Comparison of ENCODE assay signal across 18 cellular contexts in genomic region chr19:40677156-40677555, GRCh38. TPM values are rescaled to one million over a fixed set of nuclear protein-coding genes. Genes with fewer than 3 reads are reported as not detected.
DNase-seq lines count a peak whose midpoint lies in the region; ATAC-seq and TF ChIP-seq lines count a peak whose summit lies in the region.
"Had no signal": no experiment of that assay in that cellular context is flagged by ENCODE, and none has a peak within 500 bp of the region (broad histone marks: within the 10 kb centered on the region; RNA-seq: fewer than 3 reads in every experiment).

No MANE protein-coding gene starts in this region.

- intact Hi-C loops in IMR-90 (cut with micrococcal nuclease) (no loop called here), sciatic nerve (cut with DNase I) (no loop called here), left ventricle myocardium superior (cut with micrococcal nuclease) (no loop called here)

- no peak overlapping the region for H3K23ac ChIP-seq in IMR-90 (ENCODE audit: low read depth, low read length)
- no peak overlapping the region for H3K23ac ChIP-seq in mesenchymal stem cell (ENCODE audit: low read length in 2 of 2)

- H4K91ac ChIP-seq in IMR-90 (ENCODE audit: insufficient read depth, low read depth, low read length) (no peak overlapping the region), mesenchymal stem cell (ENCODE audit: low read length) (no peak overlapping the region)

- H2AFZ ChIP-seq in IMR-90 (replicated peaks; ENCODE audit: low read length, poor library complexity) (no peak overlapping the region), mesenchymal stem cell (ENCODE audit: low read depth, low read length) (no peak overlapping the region), osteoblast (ENCODE audit: low read length) (no peak overlapping the region)

- H2BK5ac ChIP-seq in IMR-90 (ENCODE audit: low read depth, low read length, poor library complexity, severe bottlenecking): no peak overlapping the region
- no peak overlapping the region for H2BK5ac ChIP-seq in mesenchymal stem cell (ENCODE audit: low read depth, low read length, poor library complexity, severe bottlenecking)

- H4K8ac ChIP-seq in IMR-90 (ENCODE audit: low read depth in 2 of 2, low read length in 2 of 2) (no peak overlapping the region), mesenchymal stem cell (ENCODE audit: low read length) (peak overlapping the region; percentile 22)

- no peak overlapping the region for H3K9ac ChIP-seq in IMR-90 (ENCODE audit: low read depth, low read length)
- H3K9ac ChIP-seq in mesenchymal stem cell (ENCODE audit: low read length): no peak overlapping the region
- H3K9ac ChIP-seq: BLaER1 treated with 17β-estradiol and CSF1 and Interleukin-3, amounts not matched to agents 10 nM and 100 nM had no signal

- H3K36me3 ChIP-seq in IMR-90 (ENCODE audit: control insufficient read depth, insufficient read depth, low read length): peaks cover 76% of the 10 kb centered on the region
- peaks cover 81 to 93% of the 10 kb centered on the region in 2 experiments for H3K36me3 ChIP-seq in mesenchymal stem cell (ENCODE audit: control insufficient read depth in 1 of 2, insufficient read depth in 2 of 2, low read depth in 1 of 2, low read length in 2 of 2)
- H3K36me3 ChIP-seq in osteoblast (ENCODE audit: insufficient read depth, low read length): peaks cover 92% of the 10 kb centered on the region

- H3K27me3 ChIP-seq in IMR-90 (ENCODE audit: control insufficient read depth, insufficient read depth, low read length): no peaks in the 10 kb centered on the region
- no peaks in the 10 kb centered on the region for H3K27me3 ChIP-seq in mesenchymal stem cell (ENCODE audit: control insufficient read depth in 1 of 2, insufficient read depth in 1 of 2, low read length in 2 of 2)
- no peaks in the 10 kb centered on the region for H3K27me3 ChIP-seq in osteoblast (ENCODE audit: insufficient read depth, low read length)
- H3K27me3 ChIP-seq: BLaER1 treated with 17β-estradiol and CSF1 and Interleukin-3, amounts not matched to agents 10 nM and 100 nM had no signal

- H3K79me2 ChIP-seq in osteoblast (ENCODE audit: insufficient read depth, low read length): no peaks in the 10 kb centered on the region

- peaks cover 8% of the 10 kb centered on the region for H3K9me1 ChIP-seq in IMR-90 (ENCODE audit: insufficient read depth, low read length)

- H2BK120ac ChIP-seq in IMR-90 (ENCODE audit: low read depth, low read length) (no peak overlapping the region), mesenchymal stem cell (ENCODE audit: low read depth, low read length) (no peak overlapping the region)

- H4K20me1 ChIP-seq in IMR-90 (ENCODE audit: insufficient read depth, low read length) (peaks cover 8% of the 10 kb centered on the region; the same call in 1 of the 2 replicates), osteoblast (ENCODE audit: insufficient read depth, low read length) (peaks cover 15% of the 10 kb centered on the region)

- no TSS peak for BruUV-seq in IMR-90 (replicated peaks; lab: Mats Ljungman, UMichigan)

- ATAC-seq in IMR-90 (ENCODE audit: low read depth) (no peak), sciatic nerve (no peak), left ventricle myocardium superior (no peak)
- ATAC-seq: A549; CD8-positive, alpha-beta T cell had no signal

- H3K18ac ChIP-seq in IMR-90 (ENCODE audit: low read depth, low read length): no peak overlapping the region
- no peak overlapping the region for H3K18ac ChIP-seq in mesenchymal stem cell (ENCODE audit: low read depth in 1 of 2, low read length in 2 of 2)

- dilution Hi-C loops in IMR-90 (cut with HindIII; ENCODE audit: low sequenced_read_pairs, unreplicated experiment): no loop called here

- peak overlapping the region; percentile 55 for H2AK9ac ChIP-seq in IMR-90 (replicated peaks; ENCODE audit: low read depth, low read length, poor library complexity)

- no peak for DNase-seq in IMR-90
- DNase-seq in islet precursor cell: peak; percentile 46
- no peak for DNase-seq in mesenchymal stem cell
- DNase-seq in osteoblast (ENCODE audit: insufficient read length, low spot score, missing footprints): peak; percentile 41
- DNase-seq in hypothalamus (lab: John Stamatoyannopoulos, UW): no peak
- no peak for DNase-seq in stimulated activated CD4-positive, alpha-beta T cell treated with anti-CD3 and anti-CD28 coated beads, Interleukin-12 subunit alpha, Interleukin-12 subunit beta, amount 100 ng/mL, for 4 hours
- DNase-seq in sciatic nerve (ENCODE audit: low spot score): no peak
- DNase-seq in left ventricle myocardium superior: no peak
- DNase-seq: AML-193; Caco-2; Calu3; CD4-positive, alpha-beta T cell; CD8-positive, alpha-beta T cell; DMS79 treated with DMSO at 0.1 percent for 48 hours; GF-D8 had no signal

- TF ChIP-seq POLR2A in IMR-90 (IDR thresholded peaks at IDR 0.05; ENCODE audit: low read depth, low read length): no peak

- no peak overlapping the region for H2AK5ac ChIP-seq in IMR-90 (ENCODE audit: low read depth, low read length)
- no peak overlapping the region for H2AK5ac ChIP-seq in mesenchymal stem cell (ENCODE audit: low read length, severe bottlenecking)

- H4K5ac ChIP-seq in IMR-90 (ENCODE audit: low read depth, low read length): no peak overlapping the region

- H3K4ac ChIP-seq in IMR-90 (ENCODE audit: low read depth, low read length) (no peak overlapping the region), mesenchymal stem cell (ENCODE audit: low read depth in 1 of 2, low read length in 2 of 2) (no peak overlapping the region)

- H3K27ac ChIP-seq in IMR-90 (ENCODE audit: insufficient read depth, low read length) (no peak overlapping the region), mesenchymal stem cell (ENCODE audit: low read length, poor library complexity, severe bottlenecking) (no peak overlapping the region), osteoblast (ENCODE audit: low read depth, low read length) (no peak overlapping the region)
- H3K27ac ChIP-seq: A549; BLaER1 treated with 17β-estradiol and CSF1 and Interleukin-3, amounts not matched to agents 10 nM and 100 nM; C4-2B had no signal

- TF ChIP-seq RAD21 in IMR-90 (IDR thresholded peaks at IDR 0.05; ENCODE audit: low read length): no peak

- peaks cover 6 to 18% of the 10 kb centered on the region in 2 experiments for H3K79me1 ChIP-seq in IMR-90 (ENCODE audit: low read depth in 1 of 2, low read length in 2 of 2)
- peaks cover 4% of the 10 kb centered on the region for H3K79me1 ChIP-seq in mesenchymal stem cell (replicated peaks; ENCODE audit: low read length, poor library complexity, severe bottlenecking)

- TF ChIP-seq CTCF in IMR-90 (conservative IDR thresholded peaks at IDR 0.05; ENCODE audit: low read depth, low read length) (no peak), osteoblast (IDR thresholded peaks at IDR 0.05; ENCODE audit: extremely low read depth, low read depth, low read length) (no peak)

- no peaks in the 10 kb centered on the region for H3K4me1 ChIP-seq in IMR-90 (ENCODE audit: control insufficient read depth, insufficient read depth, low read length)
- H3K4me1 ChIP-seq in mesenchymal stem cell (ENCODE audit: control insufficient read depth, insufficient read depth, low read depth, low read length): peaks cover 7% of the 10 kb centered on the region
- no peaks in the 10 kb centered on the region for H3K4me1 ChIP-seq in osteoblast (ENCODE audit: insufficient read depth, low read length)
- H3K4me1 ChIP-seq: A549; BLaER1 treated with 17β-estradiol and CSF1 and Interleukin-3, amounts not matched to agents 10 nM and 100 nM; Caco-2 had no signal

- no peak overlapping the region for H3K4me2 ChIP-seq in IMR-90 (ENCODE audit: low read depth, low read length)
- no peak overlapping the region for H3K4me2 ChIP-seq in mesenchymal stem cell (ENCODE audit: low read length, poor library complexity, severe bottlenecking)
- no peak overlapping the region for H3K4me2 ChIP-seq in osteoblast (ENCODE audit: insufficient read depth, low read length)
- H3K4me2 ChIP-seq: A549; BLaER1 treated with 17β-estradiol and CSF1 and Interleukin-3, amounts not matched to agents 10 nM and 100 nM had no signal

- H3K14ac ChIP-seq in IMR-90 (replicated peaks; ENCODE audit: low read depth, low read length): no peak overlapping the region
- no peak overlapping the region for H3K14ac ChIP-seq in mesenchymal stem cell (ENCODE audit: low read length in 2 of 2)

- no peak overlapping the region for H2BK12ac ChIP-seq in mesenchymal stem cell (ENCODE audit: low read length in 2 of 2)

- CTCF ChIA-PET in IMR-90 (lab: Yijun Ruan, JAX): no interaction called here

- H3K4me3 ChIP-seq in IMR-90 (ENCODE audit: insufficient read depth, low read depth, low read length): no peak overlapping the region
- no peak overlapping the region for H3K4me3 ChIP-seq in mesenchymal stem cell (ENCODE audit: insufficient read depth in 1 of 2, low read depth in 1 of 2, low read length in 2 of 2)
- H3K4me3 ChIP-seq in osteoblast (ENCODE audit: insufficient read depth, low read length): no peak overlapping the region
- H3K4me3 ChIP-seq: A549; BLaER1 treated with 17β-estradiol and CSF1 and Interleukin-3, amounts not matched to agents 10 nM and 100 nM had no signal

- POLR2A ChIA-PET in IMR-90 (lab: Charles Lee; ENCODE audit: unreplicated experiment): no interaction called here

- no peak overlapping the region for H2BK20ac ChIP-seq in IMR-90 (ENCODE audit: low read depth, low read length)

- H3K9me3 ChIP-seq in IMR-90 (ENCODE audit: control insufficient read depth, insufficient read depth, low read length) (no peaks in the 10 kb centered on the region), mesenchymal stem cell (ENCODE audit: control insufficient read depth, low read length) (no peaks in the 10 kb centered on the region), osteoblast (ENCODE audit: low read depth, low read length) (no peaks in the 10 kb centered on the region)
- H3K9me3 ChIP-seq: A549; BLaER1 treated with 17β-estradiol and CSF1 and Interleukin-3, amounts not matched to agents 10 nM and 100 nM; Caco-2 had no signal

- H2BK15ac ChIP-seq in IMR-90 (ENCODE audit: low read depth, low read length) (no peak overlapping the region), mesenchymal stem cell (ENCODE audit: low read depth, poor library complexity, severe bottlenecking) (no peak overlapping the region)

- in situ Hi-C loops in IMR-90 (cut with MboI; ENCODE audit: low sequenced_read_pairs): no loop called here

- H3K56ac ChIP-seq in IMR-90 (ENCODE audit: extremely low read depth, insufficient read depth, low read length): no peak overlapping the region

- 94% methylated on average over 6 of the region's 23 CpGs; no CpG with 5 or more reads in 1 of the 2 experiments for WGBS in IMR-90 (ENCODE audit: extremely low coverage in 2 of 2, insufficient read length in 1 of 2), 2 experiments
- WGBS in mesenchymal stem cell: 97% methylated on average over 23 of the region's 23 CpGs

RNA-seq across cellular contexts. Expression of gene NUMBL, which starts 13.3 kb away (rescaled TPM):
- 6.3 and 6.9 TPM in 2 replicates for total RNA-seq in IMR-90 (2012; rRNA removed)
- polyA plus RNA-seq in IMR-90 (2012; rRNA removed): 29.0 and 29.8 TPM in 2 replicates
- 45.8 and 88.1 TPM in 2 replicates for polyA plus RNA-seq in IMR-90 (2012; cell fraction: cytosol; rRNA removed)
- polyA plus RNA-seq in IMR-90 (2012; cell fraction: nucleus; rRNA removed; ENCODE audit: low replicate concordance): 107 and 168 TPM in 2 replicates
- 35.4 TPM for polyA plus RNA-seq in mesenchymal stem cell (2013, experiment 1 of 2)
- 35.3 TPM for polyA plus RNA-seq in mesenchymal stem cell (2013, experiment 2 of 2)
- total RNA-seq in osteoblast: 26.8 and 27.7 TPM in 2 replicates
- 123 TPM for total RNA-seq in sciatic nerve
- 16.9 TPM for total RNA-seq in left ventricle myocardium superior

RNA-seq across cellular contexts. Expression of gene COQ8B, which starts 39.5 kb away (rescaled TPM):
- total RNA-seq in IMR-90 (2012; rRNA removed): 14.2 and 14.9 TPM in 2 replicates
- polyA plus RNA-seq in IMR-90 (2012; rRNA removed): 23.2 and 23.5 TPM in 2 replicates
- 12.9 and 22.5 TPM in 2 replicates for polyA plus RNA-seq in IMR-90 (2012; cell fraction: cytosol; rRNA removed)
- 64.0 and 115 TPM in 2 replicates for polyA plus RNA-seq in IMR-90 (2012; cell fraction: nucleus; rRNA removed; ENCODE audit: low replicate concordance)
- 12.5 TPM for polyA plus RNA-seq in mesenchymal stem cell (2013, experiment 1 of 2)
- polyA plus RNA-seq in mesenchymal stem cell (2013, experiment 2 of 2): 12.4 TPM
- 32.9 and 34.2 TPM in 2 replicates for total RNA-seq in osteoblast
- total RNA-seq in sciatic nerve: 45.4 TPM
- total RNA-seq in left ventricle myocardium superior: 34.6 TPM

RNA-seq across cellular contexts. Expression of gene ITPKC, which starts 39.8 kb away (rescaled TPM):
- total RNA-seq in IMR-90 (2012; rRNA removed) (7.7 and 8.6 TPM in 2 replicates), osteoblast (9.8 and 10.0 TPM in 2 replicates), sciatic nerve (26.2 TPM), left ventricle myocardium superior (12.8 TPM)
- polyA plus RNA-seq in IMR-90 (2012; rRNA removed): 8.6 and 9.4 TPM in 2 replicates
- polyA plus RNA-seq in IMR-90 (2012; cell fraction: cytosol; rRNA removed): 6.5 and 8.3 TPM in 2 replicates
- polyA plus RNA-seq in IMR-90 (2012; cell fraction: nucleus; rRNA removed; ENCODE audit: low replicate concordance): 6.8 and 11.6 TPM in 2 replicates
- polyA plus RNA-seq in mesenchymal stem cell (2013, experiment 1 of 2): 8.5 TPM
- 8.0 TPM for polyA plus RNA-seq in mesenchymal stem cell (2013, experiment 2 of 2)

Comparison
In these comparisons a context has a peak if more than half of its experiments do, and no peak if none do; other contexts are left out.
1. DNase-seq: peak in islet precursor cell (single experiment) and osteoblast (single experiment); none in IMR-90 (single experiment), mesenchymal stem cell (single experiment), hypothalamus (0 of 51), stimulated activated CD4-positive, alpha-beta T cell treated with anti-CD3 and anti-CD28 coated beads, Interleukin-12 subunit alpha, Interleukin-12 subunit beta, amount 100 ng/mL, for 4 hours (single experiment), sciatic nerve (single experiment) and left ventricle myocardium superior (single experiment).